ENCODE assay signal across 1 cellular context in the genomic region with DNA sequence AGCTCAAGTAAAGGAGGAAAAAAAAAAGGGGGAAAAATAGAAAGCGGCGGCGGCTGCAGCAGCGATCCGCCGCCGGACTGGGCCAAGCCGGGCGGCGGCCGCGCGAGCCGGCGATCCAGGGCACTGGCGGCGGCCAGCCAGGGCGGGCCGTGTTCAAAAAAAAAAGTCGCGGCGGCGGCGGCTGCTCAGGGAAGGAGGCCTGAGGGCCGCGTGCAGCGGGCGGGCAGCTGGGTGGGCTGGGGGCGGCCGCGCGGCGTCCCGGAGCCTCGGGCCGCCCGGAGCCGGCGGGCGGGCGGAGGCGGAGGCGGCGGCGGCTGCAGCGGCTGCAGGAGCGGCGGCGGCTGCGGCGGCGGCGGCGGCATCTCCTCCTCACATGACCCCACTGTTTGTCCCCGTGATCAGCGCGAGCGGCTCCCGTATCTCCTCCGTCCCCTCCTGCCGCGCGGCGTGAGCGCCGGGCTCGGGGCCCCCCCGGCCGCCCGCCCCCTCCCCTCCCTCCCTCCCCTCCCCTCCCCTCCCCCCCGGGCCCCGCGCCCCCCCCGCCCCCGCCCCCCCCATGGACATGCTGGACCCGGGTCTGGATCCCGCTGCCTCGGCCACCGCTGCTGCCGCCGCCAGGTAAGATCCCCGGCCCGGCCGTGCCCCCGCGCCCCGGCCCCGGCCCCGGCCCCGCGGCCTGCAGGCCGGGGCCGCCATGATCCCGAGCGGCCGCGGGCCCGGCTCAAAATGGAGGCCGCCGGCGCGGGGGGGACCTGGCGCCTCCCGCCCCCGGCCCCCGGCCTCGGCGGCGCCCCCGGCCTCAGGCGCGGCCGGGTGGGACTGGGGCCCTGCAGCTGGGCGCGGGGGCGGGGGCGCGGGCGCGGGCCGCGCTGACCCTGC.
TF ChIP-seq lines count a peak whose summit lies in the region.

Gene USF2, plus strand, starts transcription at position 417 of the 879 bp plus-strand sequence. Its CDS starts 140 bp downstream, at position 557.

TF ChIP-seq in HCT116, 20 proteins besides CTCF, POLR2A, EP300 and RAD21 (continued from another document):
- TF ChIP-seq MAX (IDR thresholded peaks at IDR 0.05) = no peak
- no peak for TF ChIP-seq TCF7L2 (IDR thresholded peaks at IDR 0.05; ENCODE audit: borderline replicate concordance, extremely low read depth, insufficient read depth, insufficient read length)
